Comparison of ENCODE assay signal across 8 cellular contexts in genomic region chr3:143775401-143775970, GRCh38.
DNase-seq lines count a peak whose midpoint lies in the region; ATAC-seq and TF ChIP-seq lines count a peak whose summit lies in the region.

No MANE protein-coding gene starts in this region.

- H3K27ac ChIP-seq in VCaP: no peak overlapping the region

- peak; percentile 79 for TF ChIP-seq CTCF in VCaP (conservative IDR thresholded peaks at IDR 0.05)

- peak; percentile 92 for ATAC-seq in GM18498 (IDR thresholded peaks at IDR 0.05; ENCODE audit: unreplicated experiment)
- peak; percentile 77 for ATAC-seq in HG02840 (IDR thresholded peaks at IDR 0.05; ENCODE audit: low FRiP score, unreplicated experiment)

- peak; percentile 63 for DNase-seq in Ammon's horn (ENCODE audit: low spot score)
- DNase-seq in NCI-H1436 (lab: John Stamatoyannopoulos, UW): peak; percentile 54
- peak; percentile 9 for DNase-seq in glomerular endothelial cell (ENCODE audit: extremely low read depth, low read depth, low spot score)
- peak; percentile 38 for DNase-seq in renal cortical epithelial cell (ENCODE audit: low read depth)
- DNase-seq in effector CD8-positive, alpha-beta T cell (lab: John Stamatoyannopoulos, UW): no peak
